Comparison of ENCODE assay signal across 20 cellular contexts in the genomic region with DNA sequence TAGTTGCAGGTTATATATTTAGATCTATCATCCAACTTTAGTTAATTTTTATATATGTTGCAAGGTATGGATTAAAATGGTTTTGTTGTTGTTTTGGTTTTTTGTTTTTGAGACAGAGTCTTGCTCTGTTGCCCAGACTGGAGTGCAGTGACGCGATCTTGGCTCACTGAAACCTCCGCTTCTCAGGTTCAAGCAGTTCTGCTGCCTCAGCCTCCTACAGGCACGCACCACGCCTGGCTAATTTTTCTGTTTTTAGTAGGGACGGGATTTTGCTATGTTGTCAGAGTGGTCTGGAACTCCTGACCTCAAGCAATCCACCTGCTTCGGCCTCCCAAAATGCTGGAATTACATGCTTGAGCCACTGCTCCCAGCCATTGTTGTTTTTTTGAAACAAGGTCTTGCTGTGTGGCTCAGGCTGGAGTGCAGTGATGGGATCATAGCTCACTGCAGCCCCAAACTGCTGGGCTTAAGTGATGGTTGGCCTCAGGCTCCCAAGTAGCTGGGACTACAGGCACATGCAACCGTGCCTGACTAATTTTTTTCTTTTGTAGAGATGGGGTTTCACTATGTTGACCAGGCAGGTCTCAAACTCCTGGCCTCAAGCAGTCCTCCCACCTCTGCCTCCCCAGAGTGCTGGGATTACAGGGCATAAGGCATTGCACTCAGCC.
DNase-seq lines count a peak whose midpoint lies in the region; ATAC-seq and TF ChIP-seq lines count a peak whose summit lies in the region.
"Had no signal": no experiment of that assay in that cellular context is flagged by ENCODE, and none has a peak within 500 bp of the region (broad histone marks: within the 10 kb centered on the region; RNA-seq: fewer than 3 reads in every experiment).

No MANE protein-coding gene starts in this region.

- peaks cover 43% of the 10 kb centered on the region for H4K20me1 ChIP-seq in GM23338 (replicated peaks; ENCODE audit: insufficient read depth)

- peak overlapping the region; percentile 41; the same call in 1 of the 2 replicates for H3K27ac ChIP-seq in GM23338 (ENCODE audit: low read depth)
- peak overlapping the region; percentile 9; the same call in 1 of the 2 replicates for H3K27ac ChIP-seq in RWPE1

- no peaks in the 10 kb centered on the region for H3K9me2 ChIP-seq in GM23338 (ENCODE audit: insufficient read depth)

- H3K4me2 ChIP-seq in GM23338, result no peak overlapping the region

- CTCF ChIA-PET in RWPE1 (lab: Yijun Ruan, JAX), result no interaction called here

- H3K4me3 ChIP-seq in GM23338, result no peak overlapping the region
- H3K4me3 ChIP-seq: HAP-1 had no signal

- H3K36me3 ChIP-seq in GM23338 (ENCODE audit: insufficient read depth), result no peaks in the 10 kb centered on the region
- H3K36me3 ChIP-seq: HAP-1 had no signal

- H3K36me3 Mint-ChIP-seq in GM23338 (ENCODE audit: low read depth) (no peaks in the 10 kb centered on the region), natural killer cell (no peaks in the 10 kb centered on the region)

- H3K4me1 Mint-ChIP-seq in GM23338, result no peaks in the 10 kb centered on the region; the same call in 2 of the 3 replicates
- peaks cover 17 to 22% of the 10 kb centered on the region in 2 donors for H3K4me1 Mint-ChIP-seq in natural killer cell

- no peaks in the 10 kb centered on the region for H3F3A ChIP-seq in GM23338 (replicated peaks; ENCODE audit: low read depth)

- H3K27me3 ChIP-seq in GM23338 (ENCODE audit: insufficient read depth), result no peaks in the 10 kb centered on the region

- intact Hi-C loops in natural killer cell (cut with micrococcal nuclease), result no loop called here

- POLR2A ChIA-PET in RWPE1 (lab: Yijun Ruan, JAX; ENCODE audit: low non-redundant PET), result no interaction called here

- DNase-seq in GM23338 (ENCODE audit: low spot score), result no peak
- no peak for DNase-seq in RWPE1 (ENCODE audit: low spot score)
- peak; percentile 25 for DNase-seq in kidney glomerular epithelial cell (lab: John Stamatoyannopoulos, UW)
- DNase-seq in renal cortical epithelial cell (ENCODE audit: low read depth), result peak; percentile 16
- DNase-seq in natural killer cell, result no peak
- DNase-seq in NCI-H69 (lab: John Stamatoyannopoulos, UW), result no peak
- DNase-seq: ACHN; Calu3; CD4-positive, CD25-positive, alpha-beta regulatory T cell; DMS79; GDM1; MM.1S; NCI-H1105 treated with DMSO at 0.1 percent for 48 hours; NCI-H187; NCI-H2171; NCI-H446 treated with DMSO at 0.1 percent for 48 hours; NCI-H774 had no signal

- no peaks in the 10 kb centered on the region for H3K27me3 Mint-ChIP-seq in GM23338 (ENCODE audit: insufficient read depth, low read depth, poor library complexity)
- no peaks in the 10 kb centered on the region for H3K27me3 Mint-ChIP-seq in natural killer cell (ENCODE audit: low read depth in 2 of 2)
- H3K27me3 Mint-ChIP-seq: CD4-positive, CD25-positive, alpha-beta regulatory T cell had no signal

- TF ChIP-seq CTCF in GM23338 (conservative IDR thresholded peaks at IDR 0.05; ENCODE audit: low read depth in 2 of 2) (no peak), RWPE1 (conservative IDR thresholded peaks at IDR 0.05; ENCODE audit: low read depth) (no peak), natural killer cell (IDR thresholded peaks at IDR 0.05) (no peak)

- H2AFZ ChIP-seq in GM23338, result no peak overlapping the region

- H3K4me3 Mint-ChIP-seq in GM23338 (no peak overlapping the region), natural killer cell (no peak overlapping the region)
- H3K4me3 Mint-ChIP-seq: CD4-positive, CD25-positive, alpha-beta regulatory T cell had no signal

- no peaks in the 10 kb centered on the region for H3K4me1 ChIP-seq in GM23338 (ENCODE audit: insufficient read depth)

- no peaks in the 10 kb centered on the region for H3K9me3 Mint-ChIP-seq in GM23338
- H3K9me3 Mint-ChIP-seq in natural killer cell, result no peaks in the 10 kb centered on the region
- H3K9me3 Mint-ChIP-seq: CD4-positive, CD25-positive, alpha-beta regulatory T cell had no signal

- peaks cover 95% of the 10 kb centered on the region for H3K79me2 ChIP-seq in GM23338 (replicated peaks; ENCODE audit: insufficient read depth)

- no peak overlapping the region for H3K27ac Mint-ChIP-seq in GM23338
- H3K27ac Mint-ChIP-seq in natural killer cell, result no peak overlapping the region

- ATAC-seq in GM23338, result peak; percentile 34; the same call in 2 of the 3 replicates
- ATAC-seq in natural killer cell, result no peak
- no peak for ATAC-seq in GM18502 (IDR thresholded peaks at IDR 0.05; ENCODE audit: poor library complexity, unreplicated experiment)
- ATAC-seq in HG03460 (IDR thresholded peaks at IDR 0.05; ENCODE audit: unreplicated experiment), result no peak

TF ChIP-seq in GM23338, 12 proteins besides CTCF, POLR2A, EP300 and RAD21 (continues in another document):
- TF ChIP-seq EZH2phosphoT487 (IDR thresholded peaks at IDR 0.05; ENCODE audit: unreplicated experiment) (no peak), POLR2AphosphoS5 (IDR thresholded peaks at IDR 0.05; ENCODE audit: low read depth) (no peak), ZNF114 (CRISPR knock-in tag; IDR thresholded peaks at IDR 0.05) (no peak), NANOG (IDR thresholded peaks at IDR 0.05; ENCODE audit: borderline replicate concordance) (no peak), JUNB (IDR thresholded peaks at IDR 0.05; ENCODE audit: unreplicated experiment) (no peak), CREB1 (CRISPR knock-in tag; IDR thresholded peaks at IDR 0.05; ENCODE audit: low read depth) (no peak), STAT1 (IDR thresholded peaks at IDR 0.05; ENCODE audit: unreplicated experiment) (no peak), ZNF331 (CRISPR knock-in tag; IDR thresholded peaks at IDR 0.05; ENCODE audit: low read depth) (no peak), EZH2 (IDR thresholded peaks at IDR 0.05; ENCODE audit: low read depth, unreplicated experiment) (no peak)
- TF ChIP-seq, protein P1, sequence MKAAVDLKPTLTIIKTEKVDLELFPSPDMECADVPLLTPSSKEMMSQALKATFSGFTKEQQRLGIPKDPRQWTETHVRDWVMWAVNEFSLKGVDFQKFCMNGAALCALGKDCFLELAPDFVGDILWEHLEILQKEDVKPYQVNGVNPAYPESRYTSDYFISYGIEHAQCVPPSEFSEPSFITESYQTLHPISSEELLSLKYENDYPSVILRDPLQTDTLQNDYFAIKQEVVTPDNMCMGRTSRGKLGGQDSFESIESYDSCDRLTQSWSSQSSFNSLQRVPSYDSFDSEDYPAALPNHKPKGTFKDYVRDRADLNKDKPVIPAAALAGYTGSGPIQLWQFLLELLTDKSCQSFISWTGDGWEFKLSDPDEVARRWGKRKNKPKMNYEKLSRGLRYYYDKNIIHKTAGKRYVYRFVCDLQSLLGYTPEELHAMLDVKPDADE (IDR thresholded peaks at IDR 0.05), result no peak
- TF ChIP-seq, protein P2, sequence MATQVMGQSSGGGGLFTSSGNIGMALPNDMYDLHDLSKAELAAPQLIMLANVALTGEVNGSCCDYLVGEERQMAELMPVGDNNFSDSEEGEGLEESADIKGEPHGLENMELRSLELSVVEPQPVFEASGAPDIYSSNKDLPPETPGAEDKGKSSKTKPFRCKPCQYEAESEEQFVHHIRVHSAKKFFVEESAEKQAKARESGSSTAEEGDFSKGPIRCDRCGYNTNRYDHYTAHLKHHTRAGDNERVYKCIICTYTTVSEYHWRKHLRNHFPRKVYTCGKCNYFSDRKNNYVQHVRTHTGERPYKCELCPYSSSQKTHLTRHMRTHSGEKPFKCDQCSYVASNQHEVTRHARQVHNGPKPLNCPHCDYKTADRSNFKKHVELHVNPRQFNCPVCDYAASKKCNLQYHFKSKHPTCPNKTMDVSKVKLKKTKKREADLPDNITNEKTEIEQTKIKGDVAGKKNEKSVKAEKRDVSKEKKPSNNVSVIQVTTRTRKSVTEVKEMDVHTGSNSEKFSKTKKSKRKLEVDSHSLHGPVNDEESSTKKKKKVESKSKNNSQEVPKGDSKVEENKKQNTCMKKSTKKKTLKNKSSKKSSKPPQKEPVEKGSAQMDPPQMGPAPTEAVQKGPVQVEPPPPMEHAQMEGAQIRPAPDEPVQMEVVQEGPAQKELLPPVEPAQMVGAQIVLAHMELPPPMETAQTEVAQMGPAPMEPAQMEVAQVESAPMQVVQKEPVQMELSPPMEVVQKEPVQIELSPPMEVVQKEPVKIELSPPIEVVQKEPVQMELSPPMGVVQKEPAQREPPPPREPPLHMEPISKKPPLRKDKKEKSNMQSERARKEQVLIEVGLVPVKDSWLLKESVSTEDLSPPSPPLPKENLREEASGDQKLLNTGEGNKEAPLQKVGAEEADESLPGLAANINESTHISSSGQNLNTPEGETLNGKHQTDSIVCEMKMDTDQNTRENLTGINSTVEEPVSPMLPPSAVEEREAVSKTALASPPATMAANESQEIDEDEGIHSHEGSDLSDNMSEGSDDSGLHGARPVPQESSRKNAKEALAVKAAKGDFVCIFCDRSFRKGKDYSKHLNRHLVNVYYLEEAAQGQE (IDR thresholded peaks at IDR 0.05; ENCODE audit: unreplicated experiment), result no peak

Comparison
In these comparisons a context has a peak if more than half of its experiments do, and no peak if none do; other contexts are left out.
1. DNase-seq: peak in kidney glomerular epithelial cell (single experiment) and renal cortical epithelial cell (single experiment); none in GM23338 (single experiment), RWPE1 (single experiment), natural killer cell (single experiment) and NCI-H69 (single experiment).